Comparison of ENCODE assay signal across 15 cellular contexts in genomic region chr10:50279489-50279888, GRCh38. TPM values are rescaled to one million over a fixed set of nuclear protein-coding genes. Genes with fewer than 3 reads are reported as not detected.
DNase-seq lines count a peak whose midpoint lies in the region; ATAC-seq and TF ChIP-seq lines count a peak whose summit lies in the region.
"Had no signal": no experiment of that assay in that cellular context is flagged by ENCODE, and none has a peak within 500 bp of the region (broad histone marks: within the 10 kb centered on the region; RNA-seq: fewer than 3 reads in every experiment).

No MANE protein-coding gene starts in this region.

- no peak overlapping the region for H2BK15ac ChIP-seq in H9 (ENCODE audit: low read depth, low read length)

- H3K79me2 ChIP-seq in H9 (ENCODE audit: insufficient read depth, low read length): no peaks in the 10 kb centered on the region

- no peak overlapping the region for H3K27ac ChIP-seq in H9 (ENCODE audit: insufficient read length, low read depth, low read length)
- H3K27ac ChIP-seq in Panc1 (ENCODE audit: low read length): no peak overlapping the region
- H3K27ac ChIP-seq: KMS-11, SK-N-MC, thyroid gland had no signal

- H2BK20ac ChIP-seq in H9 (ENCODE audit: low read depth, low read length, poor library complexity, severe bottlenecking): no peak overlapping the region

- no TSS peak for BruUV-seq in Panc1 (replicated peaks; lab: Mats Ljungman, UMichigan)

- peak; percentile 76 for ATAC-seq in Panc1
- peak; percentile 59 for ATAC-seq in esophagus mucosa
- ATAC-seq in HG03565 (IDR thresholded peaks at IDR 0.05; ENCODE audit: unreplicated experiment): no peak
- ATAC-seq: activated naive CD4-positive, alpha-beta T cell treated with anti-CD3 and anti-CD28 coated beads, Interleukin-2, amount 50 U/mL, for 72 hours; activated T-cell treated with anti-CD3 and anti-CD28 coated beads, Interleukin-2, amount 50 U/mL, for 4 hours had no signal

- CTCF ChIA-PET in Panc1 (lab: Charles Lee): no interaction called here

- no peak overlapping the region for H2BK120ac ChIP-seq in H9 (ENCODE audit: low read depth, low read length, poor library complexity, severe bottlenecking)

- no peak for TF ChIP-seq CTCF in H9 (conservative IDR thresholded peaks at IDR 0.05)
- TF ChIP-seq CTCF in Panc1 (IDR thresholded peaks at IDR 0.05): no peak

- no peaks in the 10 kb centered on the region; the same call in 1 of the 2 replicates for H3K27me3 ChIP-seq in H9 (ENCODE audit: insufficient read depth, low read length)
- H3K27me3 ChIP-seq in Panc1 (ENCODE audit: control insufficient read depth, insufficient read depth, low read length): peaks cover 32% of the 10 kb centered on the region
- H3K27me3 ChIP-seq: BE2C, thyroid gland had no signal

- H3K9me3 ChIP-seq in H9 (ENCODE audit: control insufficient read depth, low read depth, low read length): no peaks in the 10 kb centered on the region
- no peaks in the 10 kb centered on the region for H3K9me3 ChIP-seq in Panc1 (ENCODE audit: control insufficient read depth, insufficient read depth, low read depth, low read length)
- H3K9me3 ChIP-seq: BE2C, thyroid gland had no signal

- no peak overlapping the region for H2BK12ac ChIP-seq in H9 (ENCODE audit: insufficient read length, low read depth, low read length)

- no peak overlapping the region for H3K14ac ChIP-seq in H9 (ENCODE audit: insufficient read depth, low read length)

- in situ Hi-C loops in Panc1 (cut with HindIII; ENCODE audit: low pct_unique_long_range_greater_than_20kb, low sequenced_read_pairs): no loop called here

- no peak overlapping the region for H3K56ac ChIP-seq in H9 (ENCODE audit: insufficient read length, low read depth, low read length)

- H4K5ac ChIP-seq in H9 (ENCODE audit: insufficient read length, low read depth, low read length): no peak overlapping the region

- intact Hi-C loops in Panc1 (cut with micrococcal nuclease; ENCODE audit: unreplicated experiment): no loop called here

- H3K9ac ChIP-seq in H9 (ENCODE audit: extremely low read depth, insufficient read length, low read length): no peak overlapping the region
- H3K9ac ChIP-seq: KMS-11 had no signal

- H3K4me1 ChIP-seq in H9 (ENCODE audit: insufficient read depth, low read length) (no peaks in the 10 kb centered on the region), Panc1 (ENCODE audit: control insufficient read depth, insufficient read depth, low read length) (no peaks in the 10 kb centered on the region)
- H3K4me1 ChIP-seq: BE2C, thyroid gland had no signal

- no peak overlapping the region; a peak in 1 of 7 replicates for H3K27ac Mint-ChIP-seq in H9
- H3K27ac Mint-ChIP-seq: activated naive CD4-positive, alpha-beta T cell treated with anti-CD3 and anti-CD28 coated beads, Interleukin-2, amount 50 U/mL, for 72 hours had no signal

- WGBS in H9 (ENCODE audit: extremely low coverage, insufficient read length, low lambda C conversion rate): no CpG with 5 or more reads among the region's 5 CpGs

- no peak overlapping the region for H3K18ac ChIP-seq in H9 (ENCODE audit: insufficient read length, low read depth, low read length)

- H4K20me1 ChIP-seq in H9 (ENCODE audit: control insufficient read depth, insufficient read depth, insufficient read length): no peaks in the 10 kb centered on the region

- H3T11ph ChIP-seq in H9 (ENCODE audit: low read length): no peak overlapping the region

- H3K27me3 Mint-ChIP-seq in H9 (ENCODE audit: low read depth): peaks cover 13% of the 10 kb centered on the region

- POLR2A ChIA-PET in Panc1 (lab: Charles Lee): no interaction called here

- no peak overlapping the region for H4K8ac ChIP-seq in H9 (replicated peaks; ENCODE audit: insufficient read length, low read depth, low read length)

- H3K36me3 ChIP-seq in Panc1 (ENCODE audit: control insufficient read depth, insufficient read depth, low read length): no peaks in the 10 kb centered on the region
- H3K36me3 ChIP-seq: BE2C, thyroid gland had no signal

- H2AFZ ChIP-seq in H9 (ENCODE audit: low read length): no peak overlapping the region

- H4K91ac ChIP-seq in H9 (ENCODE audit: insufficient read length, low read depth, low read length): no peak overlapping the region

- no peaks in the 10 kb centered on the region for H3K36me3 Mint-ChIP-seq in H9 (ENCODE audit: insufficient read depth in 1 of 3, low read depth in 3 of 3)

- H2AK5ac ChIP-seq in H9 (ENCODE audit: insufficient read length, low read length): no peak overlapping the region

- no peak overlapping the region for H3K4me2 ChIP-seq in H9 (ENCODE audit: insufficient read depth, insufficient read length, low read length)
- H3K4me2 ChIP-seq: KMS-11 had no signal

- H2BK5ac ChIP-seq in H9 (ENCODE audit: insufficient read length, low read length): no peak overlapping the region

- H3K4me3 Mint-ChIP-seq in H9: no peak overlapping the region
- H3K4me3 Mint-ChIP-seq: activated T-cell treated with anti-CD3 and anti-CD28 coated beads, Interleukin-2, amount 50 U/mL, for 4 hours had no signal

- H3K23ac ChIP-seq in H9 (ENCODE audit: insufficient read length, low read depth, low read length): no peak overlapping the region

- no peaks in the 10 kb centered on the region for H3K9me3 Mint-ChIP-seq in H9
- H3K9me3 Mint-ChIP-seq: activated naive CD4-positive, alpha-beta T cell treated with anti-CD3 and anti-CD28 coated beads, Interleukin-2, amount 50 U/mL, for 72 hours; activated T-cell treated with anti-CD3 and anti-CD28 coated beads, Interleukin-2, amount 50 U/mL, for 4 hours had no signal

- H3K4ac ChIP-seq in H9 (ENCODE audit: low read depth, low read length): no peak overlapping the region

- H3K23me2 ChIP-seq in H9 (ENCODE audit: insufficient read length, low read depth, low read length, poor library complexity, severe bottlenecking): no peaks in the 10 kb centered on the region

- no peaks in the 10 kb centered on the region for H3K79me1 ChIP-seq in H9 (ENCODE audit: insufficient read depth, low read depth, low read length, poor library complexity, severe bottlenecking)

- DNase-seq in H9 (peak; percentile 52), Panc1 (ENCODE audit: low read depth, low spot score) (no peak), renal cortical epithelial cell (ENCODE audit: low read depth) (peak; percentile 11), NCI-H510A treated with DMSO at 0.1 percent for 48 hours (lab: John Stamatoyannopoulos, UW) (no peak), NCI-H1930 (lab: John Stamatoyannopoulos, UW) (no peak)
- DNase-seq: activated CD4-positive, alpha-beta T cell treated with anti-CD3 and anti-CD28 coated beads, Interleukin-2, amount 50 U/mL, for 4 hours; activated T-cell treated with anti-CD3 and anti-CD28 coated beads, Interleukin-2, amount 50 U/mL, for 4 hours; BE2C; stimulated activated CD4-positive, alpha-beta T cell treated with anti-CD3 and anti-CD28 coated beads, Interleukin-4, amount 100 ng/mL, for 4 hours; thyroid gland had no signal

- peaks cover 7 to 9% of the 10 kb centered on the region in 2 experiments for H3K4me1 Mint-ChIP-seq in H9

- H3K4me3 ChIP-seq in Panc1 (ENCODE audit: low read depth in 2 of 2, low read length in 2 of 2): no peak overlapping the region
- H3K4me3 ChIP-seq: SK-N-MC, thyroid gland had no signal

RNA-seq across cellular contexts. Expression of gene ASAH2, which starts 28.2 kb away (rescaled TPM):
- 4.6 and 5.9 TPM in 2 replicates for total RNA-seq in H9 (2021)
- 6.5 TPM for total RNA-seq in Panc1 (2021; ENCODE audit: unreplicated experiment)
- 0.47 TPM for polyA plus RNA-seq in Panc1 (2012; ENCODE audit: insufficient read length)
- total RNA-seq in esophagus mucosa: 3.1 TPM
- 0.17 and 1.2 TPM in 2 replicates for total RNA-seq in renal cortical epithelial cell

Comparison
In these comparisons a context has a peak if more than half of its experiments do, and no peak if none do; other contexts are left out.
1. DNase-seq: peak in H9 (single experiment) and renal cortical epithelial cell (single experiment); none in Panc1 (single experiment), NCI-H510A treated with DMSO at 0.1 percent for 48 hours (single experiment) and NCI-H1930 (0 of 2).